ENCODE assay signal across 26 cellular contexts in the genomic region with DNA sequence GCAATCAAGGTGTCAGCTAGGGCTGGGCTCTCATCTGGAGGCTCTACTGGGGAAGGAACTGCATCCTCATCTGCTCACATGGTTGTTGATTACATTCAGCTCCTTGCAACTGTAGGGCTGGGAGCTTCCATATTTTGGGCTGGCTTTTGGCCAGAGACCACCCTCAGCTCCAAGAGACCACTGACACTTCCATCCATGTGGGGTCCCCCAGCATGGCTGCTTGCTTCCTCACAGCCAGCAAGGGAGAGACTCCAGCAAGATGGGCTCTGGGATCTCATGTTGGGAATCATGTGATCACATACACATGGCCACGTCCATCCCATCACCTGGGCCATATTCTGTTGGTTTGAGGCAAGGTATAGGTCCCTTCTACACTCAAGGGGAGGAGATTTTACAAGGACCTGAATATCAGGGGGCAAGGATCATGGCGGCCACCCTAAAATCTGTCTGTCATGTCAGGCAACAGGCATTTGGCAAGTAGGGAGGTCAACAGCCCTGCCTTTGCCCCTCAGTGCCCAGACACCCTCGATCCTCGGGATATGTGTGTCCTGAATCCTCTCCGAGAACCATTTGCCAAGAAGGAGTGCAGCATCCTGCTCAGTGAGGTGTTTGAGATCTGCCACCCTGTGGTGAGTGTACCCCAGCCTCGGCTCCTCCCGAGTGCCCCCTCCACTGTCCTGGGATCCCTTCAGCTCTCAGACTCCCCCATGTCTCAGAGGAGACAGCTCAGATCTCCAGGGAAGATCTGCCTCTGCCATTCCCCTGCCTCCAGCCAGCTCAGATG. TPM values are rescaled to one million over a fixed set of nuclear protein-coding genes. Genes with fewer than 3 reads are reported as not detected.
DNase-seq lines count a peak whose midpoint lies in the region; ATAC-seq and TF ChIP-seq lines count a peak whose summit lies in the region.
"Had no signal": no experiment of that assay in that cellular context is flagged by ENCODE, and none has a peak within 500 bp of the region (broad histone marks: within the 10 kb centered on the region; RNA-seq: fewer than 3 reads in every experiment).

No MANE protein-coding gene starts in this region.

- CTCF ChIA-PET in WTC11 (lab: Charles Lee) = interaction anchor here (1.3 to 2.8 kb wide), 3 partner anchors 68 to 135 kb away, joined by 4 to 20 read pairs (median 5); a partner anchor contains a TSS

- TF ChIP-seq CTCF in WTC11 (IDR thresholded peaks at IDR 0.05) = no peak
- no peak for TF ChIP-seq CTCF in coronary artery (IDR thresholded peaks at IDR 0.05)
- TF ChIP-seq CTCF in gastrocnemius medialis (IDR thresholded peaks at IDR 0.05 in 4 of 5, conservative IDR thresholded peaks at IDR 0.05 in 1 of 5) = no peak

- DNase-seq in D341Med (ENCODE audit: low spot score) = peak; percentile 7
- DNase-seq in WTC11 (ENCODE audit: low spot score) = peak; percentile 5
- peak; percentile 70 for DNase-seq in coronary artery (ENCODE audit: low spot score)
- peak; percentile 11 for DNase-seq in stimulated activated CD8-positive, alpha-beta memory T cell treated with anti-CD3 and anti-CD28 coated beads, Interleukin-4, amount 100 ng/mL, for 48 hours
- no peak for DNase-seq in inferior parietal cortex (ENCODE audit: extremely low spot score)
- DNase-seq in gastrocnemius medialis = no peak
- DNase-seq: ACHN; activated gamma-delta T cell treated with Interleukin-2 at 50 U/mL for 16 hours; activated naive CD8-positive, alpha-beta T cell treated with anti-CD3 and anti-CD28 coated beads, Interleukin-2, amount 50 U/mL, for 24 hours; dermis blood vessel endothelial cell; left ventricle myocardium superior; NCI-H1694; NCI-H446; NCI-H748 treated with DMSO at 0.1 percent for 48 hours; T1000; transverse colon had no signal

- H3K4me1 Mint-ChIP-seq in WTC11 = peaks cover under 1% of the 10 kb centered on the region
- H3K4me1 Mint-ChIP-seq: activated naive CD8-positive, alpha-beta T cell treated with anti-CD3 and anti-CD28 coated beads, Interleukin-2, amount 50 U/mL, for 24 hours; central memory CD8-positive, alpha-beta T cell had no signal

- intact Hi-C loops in gastrocnemius medialis (cut with DNase I; ENCODE audit: low total_unique reads) = loop anchor here (10.0 kb wide), 1 partner anchor 269 kb away; no protein-coding TSS in a partner anchor

- H3K9me3 ChIP-seq in gastrocnemius medialis = no peaks in the 10 kb centered on the region
- H3K9me3 ChIP-seq: right atrium auricular region, SJSA1, transverse colon had no signal

- POLR2A ChIA-PET in WTC11 (lab: Charles Lee) = no interaction called here

- H3K27me3 ChIP-seq in gastrocnemius medialis = no peaks in the 10 kb centered on the region
- H3K27me3 ChIP-seq: right atrium auricular region had no signal

- H3K27ac Mint-ChIP-seq in WTC11 = no peak overlapping the region
- H3K27ac Mint-ChIP-seq: activated naive CD8-positive, alpha-beta T cell treated with anti-CD3 and anti-CD28 coated beads, Interleukin-2, amount 50 U/mL, for 24 hours; endodermal cell had no signal

- H3K27ac ChIP-seq in coronary artery = no peak overlapping the region
- H3K27ac ChIP-seq in gastrocnemius medialis = no peak overlapping the region
- H3K27ac ChIP-seq: right atrium auricular region, SJSA1, transverse colon, VCaP had no signal

- in situ Hi-C loops in gastrocnemius medialis (cut with MboI; ENCODE audit: low sequenced_read_pairs in 4 of 4) = loop anchor here (5.0 to 10.0 kb wide), 5 partner anchors 132 to 389 kb away; a partner anchor contains a TSS

- peaks cover 0 to 3% of the 10 kb centered on the region in 2 donors for H3K4me1 ChIP-seq in gastrocnemius medialis
- H3K4me1 ChIP-seq: right atrium auricular region, SJSA1, transverse colon had no signal

- H3K4me3 ChIP-seq in coronary artery (no peak overlapping the region), gastrocnemius medialis (no peak overlapping the region)
- H3K4me3 ChIP-seq: right atrium auricular region, SJSA1, transverse colon had no signal

- H3K36me3 Mint-ChIP-seq in WTC11 = peaks cover 11% of the 10 kb centered on the region; the same call in 1 of the 2 replicates

- H3K4me3 Mint-ChIP-seq in WTC11 = no peak overlapping the region
- H3K4me3 Mint-ChIP-seq: activated naive CD8-positive, alpha-beta T cell treated with anti-CD3 and anti-CD28 coated beads, Interleukin-2, amount 50 U/mL, for 24 hours; central memory CD8-positive, alpha-beta T cell; endodermal cell had no signal

- peaks cover 11% of the 10 kb centered on the region for H3K27me3 Mint-ChIP-seq in WTC11 (ENCODE audit: low read depth)

- no peaks in the 10 kb centered on the region for H3K36me3 ChIP-seq in gastrocnemius medialis
- H3K36me3 ChIP-seq: right atrium auricular region, SJSA1, transverse colon had no signal

- ATAC-seq in WTC11 (no peak), gastrocnemius medialis (no peak), HG03342 (IDR thresholded peaks at IDR 0.05; ENCODE audit: unreplicated experiment) (no peak), GM21423 (IDR thresholded peaks at IDR 0.05; ENCODE audit: unreplicated experiment) (no peak)
- ATAC-seq: activated naive CD8-positive, alpha-beta T cell treated with anti-CD3 and anti-CD28 coated beads, Interleukin-2, amount 50 U/mL, for 24 hours; esophagus mucosa; left ventricle myocardium superior had no signal

- H3K9me3 Mint-ChIP-seq in WTC11 = peaks cover 24% of the 10 kb centered on the region
- H3K9me3 Mint-ChIP-seq: activated naive CD8-positive, alpha-beta T cell treated with anti-CD3 and anti-CD28 coated beads, Interleukin-2, amount 50 U/mL, for 24 hours; central memory CD8-positive, alpha-beta T cell had no signal

- TF ChIP-seq POLR2A in gastrocnemius medialis (IDR thresholded peaks at IDR 0.05) = no peak

TF ChIP-seq in WTC11, 78 proteins besides CTCF, POLR2A, EP300 and RAD21:
- TF ChIP-seq, protein P1, sequence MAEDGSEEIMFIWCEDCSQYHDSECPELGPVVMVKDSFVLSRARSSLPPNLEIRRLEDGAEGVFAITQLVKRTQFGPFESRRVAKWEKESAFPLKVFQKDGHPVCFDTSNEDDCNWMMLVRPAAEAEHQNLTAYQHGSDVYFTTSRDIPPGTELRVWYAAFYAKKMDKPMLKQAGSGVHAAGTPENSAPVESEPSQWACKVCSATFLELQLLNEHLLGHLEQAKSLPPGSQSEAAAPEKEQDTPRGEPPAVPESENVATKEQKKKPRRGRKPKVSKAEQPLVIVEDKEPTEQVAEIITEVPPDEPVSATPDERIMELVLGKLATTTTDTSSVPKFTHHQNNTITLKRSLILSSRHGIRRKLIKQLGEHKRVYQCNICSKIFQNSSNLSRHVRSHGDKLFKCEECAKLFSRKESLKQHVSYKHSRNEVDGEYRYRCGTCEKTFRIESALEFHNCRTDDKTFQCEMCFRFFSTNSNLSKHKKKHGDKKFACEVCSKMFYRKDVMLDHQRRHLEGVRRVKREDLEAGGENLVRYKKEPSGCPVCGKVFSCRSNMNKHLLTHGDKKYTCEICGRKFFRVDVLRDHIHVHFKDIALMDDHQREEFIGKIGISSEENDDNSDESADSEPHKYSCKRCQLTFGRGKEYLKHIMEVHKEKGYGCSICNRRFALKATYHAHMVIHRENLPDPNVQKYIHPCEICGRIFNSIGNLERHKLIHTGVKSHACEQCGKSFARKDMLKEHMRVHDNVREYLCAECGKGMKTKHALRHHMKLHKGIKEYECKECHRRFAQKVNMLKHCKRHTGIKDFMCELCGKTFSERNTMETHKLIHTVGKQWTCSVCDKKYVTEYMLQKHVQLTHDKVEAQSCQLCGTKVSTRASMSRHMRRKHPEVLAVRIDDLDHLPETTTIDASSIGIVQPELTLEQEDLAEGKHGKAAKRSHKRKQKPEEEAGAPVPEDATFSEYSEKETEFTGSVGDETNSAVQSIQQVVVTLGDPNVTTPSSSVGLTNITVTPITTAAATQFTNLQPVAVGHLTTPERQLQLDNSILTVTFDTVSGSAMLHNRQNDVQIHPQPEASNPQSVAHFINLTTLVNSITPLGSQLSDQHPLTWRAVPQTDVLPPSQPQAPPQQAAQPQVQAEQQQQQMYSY (CRISPR knock-in tag; IDR thresholded peaks at IDR 0.05) = no peak
- TF ChIP-seq SMAD3 (CRISPR knock-in tag; IDR thresholded peaks at IDR 0.05; ENCODE audit: borderline replicate concordance) (no peak), ZNF219 (CRISPR knock-in tag; IDR thresholded peaks at IDR 0.05; ENCODE audit: borderline replicate concordance) (no peak), ZNF121 (CRISPR knock-in tag; IDR thresholded peaks at IDR 0.05) (no peak), ZNF232 (CRISPR knock-in tag; IDR thresholded peaks at IDR 0.05) (no peak)
- TF ChIP-seq, protein P2, sequence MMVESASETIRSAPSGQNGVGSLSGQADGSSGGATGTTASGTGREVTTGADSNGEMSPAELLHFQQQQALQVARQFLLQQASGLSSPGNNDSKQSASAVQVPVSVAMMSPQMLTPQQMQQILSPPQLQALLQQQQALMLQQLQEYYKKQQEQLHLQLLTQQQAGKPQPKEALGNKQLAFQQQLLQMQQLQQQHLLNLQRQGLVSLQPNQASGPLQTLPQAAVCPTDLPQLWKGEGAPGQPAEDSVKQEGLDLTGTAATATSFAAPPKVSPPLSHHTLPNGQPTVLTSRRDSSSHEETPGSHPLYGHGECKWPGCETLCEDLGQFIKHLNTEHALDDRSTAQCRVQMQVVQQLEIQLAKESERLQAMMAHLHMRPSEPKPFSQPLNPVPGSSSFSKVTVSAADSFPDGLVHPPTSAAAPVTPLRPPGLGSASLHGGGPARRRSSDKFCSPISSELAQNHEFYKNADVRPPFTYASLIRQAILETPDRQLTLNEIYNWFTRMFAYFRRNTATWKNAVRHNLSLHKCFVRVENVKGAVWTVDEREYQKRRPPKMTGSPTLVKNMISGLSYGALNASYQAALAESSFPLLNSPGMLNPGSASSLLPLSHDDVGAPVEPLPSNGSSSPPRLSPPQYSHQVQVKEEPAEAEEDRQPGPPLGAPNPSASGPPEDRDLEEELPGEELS (CRISPR knock-in tag; IDR thresholded peaks at IDR 0.05) = no peak
- TF ChIP-seq, protein P3, sequence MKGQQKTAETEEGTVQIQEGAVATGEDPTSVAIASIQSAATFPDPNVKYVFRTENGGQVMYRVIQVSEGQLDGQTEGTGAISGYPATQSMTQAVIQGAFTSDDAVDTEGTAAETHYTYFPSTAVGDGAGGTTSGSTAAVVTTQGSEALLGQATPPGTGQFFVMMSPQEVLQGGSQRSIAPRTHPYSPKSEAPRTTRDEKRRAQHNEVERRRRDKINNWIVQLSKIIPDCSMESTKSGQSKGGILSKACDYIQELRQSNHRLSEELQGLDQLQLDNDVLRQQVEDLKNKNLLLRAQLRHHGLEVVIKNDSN (CRISPR knock-in tag; IDR thresholded peaks at IDR 0.05) = no peak

RNA-seq across cellular contexts. Expression of a gene that starts 48.7 kb away (rescaled TPM):
- total RNA-seq in WTC11 (2021) = 1.4 to 3.5 TPM (median 2.1 TPM) in 3 replicates
- not detected for total RNA-seq in gastrocnemius medialis
- total RNA-seq: dermis blood vessel endothelial cell, esophagus mucosa, fibroblast of villous mesenchyme, left ventricle myocardium superior, right atrium auricular region, SJSA1, transverse colon had no signal

RNA-seq across cellular contexts. Expression of a gene that starts 51.5 kb away (rescaled TPM):
- total RNA-seq in WTC11 (2021) (3.3 to 3.9 TPM (median 3.7 TPM) in 3 replicates), gastrocnemius medialis (under 1 TPM in 1 of 4 donors, not detected in 3; 0.78 TPM)
- total RNA-seq: dermis blood vessel endothelial cell, fibroblast of villous mesenchyme, myocyte, right atrium auricular region, SJSA1 had no signal

Comparison
In these comparisons a context has a peak if more than half of its experiments do, and no peak if none do; other contexts are left out.
1. DNase-seq: peak in D341Med (single experiment), WTC11 (single experiment), coronary artery (single experiment) and stimulated activated CD8-positive, alpha-beta memory T cell treated with anti-CD3 and anti-CD28 coated beads, Interleukin-4, amount 100 ng/mL, for 48 hours (single experiment); none in inferior parietal cortex (single experiment) and gastrocnemius medialis (0 of 2).